1 cellular context compared by ENCODE assay signal in genomic region chr20:35431621-35432429, GRCh38.
TF ChIP-seq lines count a peak whose summit lies in the region.

No MANE protein-coding gene starts in this region.

TF ChIP-seq in IMR-90, 13 proteins besides CTCF, POLR2A, EP300 and RAD21:
- TF ChIP-seq USF2 (IDR thresholded peaks at IDR 0.05; ENCODE audit: low read depth, low read length) (no peak), SMC3 (IDR thresholded peaks at IDR 0.05; ENCODE audit: low read depth, low read length) (no peak), ELK1 (IDR thresholded peaks at IDR 0.05; ENCODE audit: borderline replicate concordance, low read depth, low read length) (no peak), CEBPB (IDR thresholded peaks at IDR 0.05; ENCODE audit: low read depth, low read length) (no peak), RFX5 (IDR thresholded peaks at IDR 0.05; ENCODE audit: low read depth, low read length) (no peak), BHLHE40 (IDR thresholded peaks at IDR 0.05; ENCODE audit: low read depth, low read length) (no peak), MXI1 (IDR thresholded peaks at IDR 0.05; ENCODE audit: borderline replicate concordance, low read depth, low read length) (no peak), NFE2L2 (IDR thresholded peaks at IDR 0.05; ENCODE audit: low read depth, low read length) (no peak), RCOR1 (IDR thresholded peaks at IDR 0.05; ENCODE audit: insufficient replicate concordance, low read length) (no peak), MAFK (IDR thresholded peaks at IDR 0.05; ENCODE audit: low read depth, low read length) (no peak), CHD1 (IDR thresholded peaks at IDR 0.05; ENCODE audit: low read depth, low read length) (no peak), FOS (IDR thresholded peaks at IDR 0.05; ENCODE audit: low read depth, low read length) (no peak), MAZ (IDR thresholded peaks at IDR 0.05; ENCODE audit: borderline replicate concordance, low read depth, low read length) (no peak)
